Comparison of ENCODE assay signal across 2 cellular contexts in the genomic region with DNA sequence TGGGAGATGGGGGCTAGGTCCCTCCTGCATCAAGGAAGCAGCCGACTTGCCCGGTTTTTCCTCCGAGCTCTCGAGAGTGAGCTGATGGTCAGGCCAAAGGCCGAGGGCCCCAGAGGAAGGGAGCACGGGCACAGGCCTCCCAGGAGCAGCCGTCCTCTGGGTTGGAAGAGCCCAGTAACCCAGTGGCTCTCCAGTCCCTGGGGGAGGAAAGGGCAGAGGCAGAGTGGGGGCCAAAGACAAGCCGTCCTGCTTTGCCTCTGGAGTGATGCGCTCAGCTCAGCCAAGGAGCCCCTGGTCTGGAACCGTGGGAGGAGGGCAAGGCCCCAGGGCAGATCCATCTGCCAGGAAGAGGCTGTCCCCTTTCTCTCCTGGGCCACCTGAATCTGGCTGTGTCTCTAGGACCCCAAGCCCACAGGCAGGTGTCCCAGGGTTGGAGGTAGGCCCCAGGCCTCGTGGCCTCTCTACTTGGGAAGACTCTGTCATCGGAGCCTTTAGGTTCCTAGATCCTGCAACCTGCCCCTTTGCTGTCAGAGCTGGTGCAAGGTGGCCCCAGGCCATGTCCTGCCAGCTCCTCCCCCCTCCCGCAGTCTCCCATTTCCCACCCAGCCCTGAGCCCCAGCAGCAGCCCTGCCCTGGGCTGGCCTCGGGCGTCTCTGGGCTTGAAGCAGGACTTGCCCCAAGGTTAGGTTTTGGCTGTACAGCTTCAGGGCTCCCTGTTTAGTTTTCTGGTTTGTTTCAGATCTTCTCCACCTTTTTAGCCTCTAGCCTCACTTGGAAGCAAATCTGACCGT.
TF ChIP-seq lines count a peak whose summit lies in the region.

No MANE protein-coding gene starts in this region.

TF ChIP-seq in SK-N-SH, 30 proteins besides CTCF, POLR2A, EP300 and RAD21:
- no peak for TF ChIP-seq FOXM1 (IDR thresholded peaks at IDR 0.05; ENCODE audit: low read depth)
- no peak for TF ChIP-seq MEF2A (IDR thresholded peaks at IDR 0.05; ENCODE audit: borderline replicate concordance, low read depth)
- TF ChIP-seq FOXJ3 (CRISPR knock-in tag; IDR thresholded peaks at IDR 0.05) = no peak
- no peak for TF ChIP-seq YY1 (IDR thresholded peaks at IDR 0.05; ENCODE audit: low read depth)
- no peak for TF ChIP-seq ELF1 (IDR thresholded peaks at IDR 0.05)
- TF ChIP-seq JUND (IDR thresholded peaks at IDR 0.05) = no peak
- no peak for TF ChIP-seq RXRA (IDR thresholded peaks at IDR 0.05; ENCODE audit: borderline replicate concordance, low read depth)
- no peak for TF ChIP-seq RCOR1 (IDR thresholded peaks at IDR 0.05; ENCODE audit: low read length)
- TF ChIP-seq SIN3A (IDR thresholded peaks at IDR 0.05; ENCODE audit: borderline replicate concordance, low read depth, low read length) = no peak
- TF ChIP-seq, protein P1, sequence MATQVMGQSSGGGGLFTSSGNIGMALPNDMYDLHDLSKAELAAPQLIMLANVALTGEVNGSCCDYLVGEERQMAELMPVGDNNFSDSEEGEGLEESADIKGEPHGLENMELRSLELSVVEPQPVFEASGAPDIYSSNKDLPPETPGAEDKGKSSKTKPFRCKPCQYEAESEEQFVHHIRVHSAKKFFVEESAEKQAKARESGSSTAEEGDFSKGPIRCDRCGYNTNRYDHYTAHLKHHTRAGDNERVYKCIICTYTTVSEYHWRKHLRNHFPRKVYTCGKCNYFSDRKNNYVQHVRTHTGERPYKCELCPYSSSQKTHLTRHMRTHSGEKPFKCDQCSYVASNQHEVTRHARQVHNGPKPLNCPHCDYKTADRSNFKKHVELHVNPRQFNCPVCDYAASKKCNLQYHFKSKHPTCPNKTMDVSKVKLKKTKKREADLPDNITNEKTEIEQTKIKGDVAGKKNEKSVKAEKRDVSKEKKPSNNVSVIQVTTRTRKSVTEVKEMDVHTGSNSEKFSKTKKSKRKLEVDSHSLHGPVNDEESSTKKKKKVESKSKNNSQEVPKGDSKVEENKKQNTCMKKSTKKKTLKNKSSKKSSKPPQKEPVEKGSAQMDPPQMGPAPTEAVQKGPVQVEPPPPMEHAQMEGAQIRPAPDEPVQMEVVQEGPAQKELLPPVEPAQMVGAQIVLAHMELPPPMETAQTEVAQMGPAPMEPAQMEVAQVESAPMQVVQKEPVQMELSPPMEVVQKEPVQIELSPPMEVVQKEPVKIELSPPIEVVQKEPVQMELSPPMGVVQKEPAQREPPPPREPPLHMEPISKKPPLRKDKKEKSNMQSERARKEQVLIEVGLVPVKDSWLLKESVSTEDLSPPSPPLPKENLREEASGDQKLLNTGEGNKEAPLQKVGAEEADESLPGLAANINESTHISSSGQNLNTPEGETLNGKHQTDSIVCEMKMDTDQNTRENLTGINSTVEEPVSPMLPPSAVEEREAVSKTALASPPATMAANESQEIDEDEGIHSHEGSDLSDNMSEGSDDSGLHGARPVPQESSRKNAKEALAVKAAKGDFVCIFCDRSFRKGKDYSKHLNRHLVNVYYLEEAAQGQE (IDR thresholded peaks at IDR 0.05; ENCODE audit: low read depth, low read length) = no peak
- TF ChIP-seq TAF1 (IDR thresholded peaks at IDR 0.05; ENCODE audit: borderline replicate concordance, low read depth, low read length) = no peak
- TF ChIP-seq IRF3 (IDR thresholded peaks at IDR 0.05; ENCODE audit: low read depth, low read length) = no peak
- TF ChIP-seq NFIC (IDR thresholded peaks at IDR 0.05; ENCODE audit: borderline replicate concordance) = no peak
- TF ChIP-seq GABPA (IDR thresholded peaks at IDR 0.05; ENCODE audit: low read depth) = no peak
- TF ChIP-seq PBX3 (IDR thresholded peaks at IDR 0.05) = no peak
- no peak for TF ChIP-seq RFX5 (IDR thresholded peaks at IDR 0.05; ENCODE audit: low read length)
- TF ChIP-seq TEAD4 (IDR thresholded peaks at IDR 0.05; ENCODE audit: borderline replicate concordance, insufficient read depth) = no peak

TF ChIP-seq in SK-N-SH treated with all-trans-retinoic acid at 6 μM for 48 hours, 23 proteins besides CTCF, POLR2A, EP300 and RAD21:
- TF ChIP-seq POU6F1 (CRISPR knock-in tag; IDR thresholded peaks at IDR 0.05; ENCODE audit: borderline replicate concordance, low read depth) (no peak), ESRRG (CRISPR knock-in tag; IDR thresholded peaks at IDR 0.05) (no peak), PPARA (CRISPR knock-in tag; IDR thresholded peaks at IDR 0.05; ENCODE audit: borderline replicate concordance) (no peak), RARB (CRISPR knock-in tag; IDR thresholded peaks at IDR 0.05) (no peak), ISL1 (CRISPR knock-in tag; IDR thresholded peaks at IDR 0.05) (no peak), TOX (CRISPR knock-in tag; IDR thresholded peaks at IDR 0.05; ENCODE audit: borderline replicate concordance) (no peak), BACH2 (CRISPR knock-in tag; IDR thresholded peaks at IDR 0.05; ENCODE audit: borderline replicate concordance) (no peak), ZC3H10 (CRISPR knock-in tag; IDR thresholded peaks at IDR 0.05) (no peak), ARNTL (CRISPR knock-in tag; IDR thresholded peaks at IDR 0.05; ENCODE audit: borderline replicate concordance, low read depth) (no peak), CSDC2 (CRISPR knock-in tag; IDR thresholded peaks at IDR 0.05) (no peak), ZNF8 (CRISPR knock-in tag; IDR thresholded peaks at IDR 0.05) (no peak)
- TF ChIP-seq, protein P2, sequence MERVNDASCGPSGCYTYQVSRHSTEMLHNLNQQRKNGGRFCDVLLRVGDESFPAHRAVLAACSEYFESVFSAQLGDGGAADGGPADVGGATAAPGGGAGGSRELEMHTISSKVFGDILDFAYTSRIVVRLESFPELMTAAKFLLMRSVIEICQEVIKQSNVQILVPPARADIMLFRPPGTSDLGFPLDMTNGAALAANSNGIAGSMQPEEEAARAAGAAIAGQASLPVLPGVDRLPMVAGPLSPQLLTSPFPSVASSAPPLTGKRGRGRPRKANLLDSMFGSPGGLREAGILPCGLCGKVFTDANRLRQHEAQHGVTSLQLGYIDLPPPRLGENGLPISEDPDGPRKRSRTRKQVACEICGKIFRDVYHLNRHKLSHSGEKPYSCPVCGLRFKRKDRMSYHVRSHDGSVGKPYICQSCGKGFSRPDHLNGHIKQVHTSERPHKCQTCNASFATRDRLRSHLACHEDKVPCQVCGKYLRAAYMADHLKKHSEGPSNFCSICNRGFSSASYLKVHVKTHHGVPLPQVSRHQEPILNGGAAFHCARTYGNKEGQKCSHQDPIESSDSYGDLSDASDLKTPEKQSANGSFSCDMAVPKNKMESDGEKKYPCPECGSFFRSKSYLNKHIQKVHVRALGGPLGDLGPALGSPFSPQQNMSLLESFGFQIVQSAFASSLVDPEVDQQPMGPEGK (CRISPR knock-in tag; IDR thresholded peaks at IDR 0.05; ENCODE audit: borderline replicate concordance) = no peak
- TF ChIP-seq, protein P3, sequence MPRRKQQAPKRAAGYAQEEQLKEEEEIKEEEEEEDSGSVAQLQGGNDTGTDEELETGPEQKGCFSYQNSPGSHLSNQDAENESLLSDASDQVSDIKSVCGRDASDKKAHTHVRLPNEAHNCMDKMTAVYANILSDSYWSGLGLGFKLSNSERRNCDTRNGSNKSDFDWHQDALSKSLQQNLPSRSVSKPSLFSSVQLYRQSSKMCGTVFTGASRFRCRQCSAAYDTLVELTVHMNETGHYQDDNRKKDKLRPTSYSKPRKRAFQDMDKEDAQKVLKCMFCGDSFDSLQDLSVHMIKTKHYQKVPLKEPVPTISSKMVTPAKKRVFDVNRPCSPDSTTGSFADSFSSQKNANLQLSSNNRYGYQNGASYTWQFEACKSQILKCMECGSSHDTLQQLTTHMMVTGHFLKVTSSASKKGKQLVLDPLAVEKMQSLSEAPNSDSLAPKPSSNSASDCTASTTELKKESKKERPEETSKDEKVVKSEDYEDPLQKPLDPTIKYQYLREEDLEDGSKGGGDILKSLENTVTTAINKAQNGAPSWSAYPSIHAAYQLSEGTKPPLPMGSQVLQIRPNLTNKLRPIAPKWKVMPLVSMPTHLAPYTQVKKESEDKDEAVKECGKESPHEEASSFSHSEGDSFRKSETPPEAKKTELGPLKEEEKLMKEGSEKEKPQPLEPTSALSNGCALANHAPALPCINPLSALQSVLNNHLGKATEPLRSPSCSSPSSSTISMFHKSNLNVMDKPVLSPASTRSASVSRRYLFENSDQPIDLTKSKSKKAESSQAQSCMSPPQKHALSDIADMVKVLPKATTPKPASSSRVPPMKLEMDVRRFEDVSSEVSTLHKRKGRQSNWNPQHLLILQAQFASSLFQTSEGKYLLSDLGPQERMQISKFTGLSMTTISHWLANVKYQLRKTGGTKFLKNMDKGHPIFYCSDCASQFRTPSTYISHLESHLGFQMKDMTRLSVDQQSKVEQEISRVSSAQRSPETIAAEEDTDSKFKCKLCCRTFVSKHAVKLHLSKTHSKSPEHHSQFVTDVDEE (CRISPR knock-in tag; IDR thresholded peaks at IDR 0.05) = no peak
- TF ChIP-seq, protein P4, sequence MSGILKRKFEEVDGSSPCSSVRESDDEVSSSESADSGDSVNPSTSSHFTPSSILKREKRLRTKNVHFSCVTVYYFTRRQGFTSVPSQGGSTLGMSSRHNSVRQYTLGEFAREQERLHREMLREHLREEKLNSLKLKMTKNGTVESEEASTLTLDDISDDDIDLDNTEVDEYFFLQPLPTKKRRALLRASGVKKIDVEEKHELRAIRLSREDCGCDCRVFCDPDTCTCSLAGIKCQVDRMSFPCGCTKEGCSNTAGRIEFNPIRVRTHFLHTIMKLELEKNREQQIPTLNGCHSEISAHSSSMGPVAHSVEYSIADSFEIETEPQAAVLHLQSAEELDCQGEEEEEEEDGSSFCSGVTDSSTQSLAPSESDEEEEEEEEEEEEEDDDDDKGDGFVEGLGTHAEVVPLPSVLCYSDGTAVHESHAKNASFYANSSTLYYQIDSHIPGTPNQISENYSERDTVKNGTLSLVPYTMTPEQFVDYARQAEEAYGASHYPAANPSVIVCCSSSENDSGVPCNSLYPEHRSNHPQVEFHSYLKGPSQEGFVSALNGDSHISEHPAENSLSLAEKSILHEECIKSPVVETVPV (CRISPR knock-in tag; IDR thresholded peaks at IDR 0.05) = no peak
